In the genomic region with DNA sequence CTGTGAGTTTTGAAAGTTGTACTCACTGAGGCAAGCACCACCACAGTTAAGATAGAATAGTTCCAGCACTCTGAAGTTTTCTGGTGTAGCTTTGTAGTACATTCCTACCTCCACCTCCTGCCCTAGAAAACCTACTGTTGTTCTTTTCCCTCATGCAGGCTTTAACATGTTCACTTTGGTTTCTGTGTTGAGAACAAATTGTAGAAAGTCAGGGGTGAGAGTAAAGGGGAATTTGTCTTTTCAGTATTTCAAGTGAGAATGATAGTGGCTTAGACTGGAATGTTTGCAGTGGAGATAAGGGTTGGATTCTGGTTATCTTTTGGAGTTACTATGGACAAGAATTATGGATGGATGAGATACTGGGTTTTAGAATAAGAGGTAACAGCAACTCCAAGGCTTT, we compare ENCODE assay signal across 22 cellular contexts.
A peak's percentile ranks its signal among the peaks of the same experiment; 100 is the strongest.
DNase-seq lines count a peak whose midpoint lies in the region; ATAC-seq and TF ChIP-seq lines count a peak whose summit lies in the region.
"Had no signal": no experiment of that assay in that cellular context is flagged by ENCODE, and none has a peak within 500 bp of the region (broad histone marks: within the 10 kb centered on the region; RNA-seq: fewer than 3 reads in every experiment).

No MANE protein-coding gene starts in this region.

- peaks cover 0 to 59% (median 28%) of the 10 kb centered on the region in 5 donors for H3K36me3 Mint-ChIP-seq in naive thymus-derived CD4-positive, alpha-beta T cell

- peaks cover 22 to 56% (median 50%) of the 10 kb centered on the region in 7 donors for H3K4me1 Mint-ChIP-seq in naive thymus-derived CD4-positive, alpha-beta T cell

- POLR2A ChIA-PET in A673 (lab: Charles Lee; ENCODE audit: low non-redundant PET) = no interaction called here
- POLR2A ChIA-PET in HEK293 (lab: Yijun Ruan, JAX) = no interaction called here
- POLR2A ChIA-PET in naive thymus-derived CD4-positive, alpha-beta T cell (lab: Charles Lee) = no interaction called here

- TF ChIP-seq CTCF in A673 (conservative IDR thresholded peaks at IDR 0.05; ENCODE audit: low read depth, low read length) (no peak), HEK293 (tag by site-specific recombination; IDR thresholded peaks at IDR 0.05) (no peak), choroid plexus epithelial cell (conservative IDR thresholded peaks at IDR 0.05; ENCODE audit: low read depth, low read length) (no peak)

- peaks cover under 1% of the 10 kb centered on the region for H3K36me3 ChIP-seq in A673 (ENCODE audit: insufficient read depth, low read length, poor library complexity, severe bottlenecking)
- H3K36me3 ChIP-seq in HEK293 (ENCODE audit: control insufficient read depth in 2 of 2, insufficient read depth in 1 of 2, low read length in 2 of 2) = peaks cover 20 to 40% of the 10 kb centered on the region in 2 experiments
- H3K36me3 ChIP-seq in naive thymus-derived CD4-positive, alpha-beta T cell (ENCODE audit: control insufficient read depth in 2 of 3, insufficient read depth in 3 of 3, low read length in 3 of 3) = peaks cover 0 to 12% (median 3%) of the 10 kb centered on the region in 3 experiments

- H3K4me3 ChIP-seq in A673 (ENCODE audit: low read depth, low read length, poor library complexity, severe bottlenecking) (no peak overlapping the region), HEK293 (ENCODE audit: low read depth, low read length) (no peak overlapping the region), choroid plexus epithelial cell (ENCODE audit: low read depth, low read length) (no peak overlapping the region)
- H3K4me3 ChIP-seq in naive thymus-derived CD4-positive, alpha-beta T cell (ENCODE audit: low read length) = no peak overlapping the region

- DNase-seq in A673 (ENCODE audit: low spot score) = no peak
- peak; percentile 57 for DNase-seq in choroid plexus epithelial cell (ENCODE audit: low read depth)
- no peak for DNase-seq in naive thymus-derived CD4-positive, alpha-beta T cell
- DNase-seq: activated CD8-positive, alpha-beta memory T cell treated with anti-CD3 and anti-CD28 coated beads for 24 hours; activated effector memory CD4-positive, alpha-beta T cell treated with Interleukin-2 at 50 U/mL for 16 hours; anterior cingulate cortex; Calu3; cortex of kidney; kidney; NCI-H187 treated with DMSO at 0.1 percent for 48 hours; NCI-H446; nucleus accumbens; stimulated activated CD4-positive, alpha-beta T cell treated with anti-CD3 and anti-CD28 coated beads, Interleukin-1b, Interleukin-23, amount 100 ng/mL, for 48 hours; substantia nigra; T-cell had no signal

- peak overlapping the region in 8 of 9 donors; percentile 5 to 76 (median 26) for H3K27ac Mint-ChIP-seq in naive thymus-derived CD4-positive, alpha-beta T cell
- H3K27ac Mint-ChIP-seq: memory B cell had no signal

- CTCF ChIA-PET in A673 (lab: Charles Lee) (no interaction called here), HEK293 (lab: Yijun Ruan, JAX) (no interaction called here)
- CTCF ChIA-PET in naive thymus-derived CD4-positive, alpha-beta T cell (lab: Charles Lee) = no interaction called here

- no peaks in the 10 kb centered on the region for H3K27me3 ChIP-seq in A673 (replicated peaks; ENCODE audit: insufficient read depth, low read depth, low read length, poor library complexity)
- H3K27me3 ChIP-seq in naive thymus-derived CD4-positive, alpha-beta T cell (ENCODE audit: control insufficient read depth in 2 of 2, insufficient read depth in 2 of 2, low read length in 2 of 2) = no peaks in the 10 kb centered on the region

- H3K4me1 ChIP-seq in A673 (ENCODE audit: insufficient read depth, low read length, poor library complexity, severe bottlenecking) (peaks cover 10% of the 10 kb centered on the region), HEK293 (ENCODE audit: control insufficient read depth, insufficient read depth, low read length) (no peaks in the 10 kb centered on the region)
- H3K4me1 ChIP-seq in naive thymus-derived CD4-positive, alpha-beta T cell (ENCODE audit: control insufficient read depth in 2 of 2, insufficient read depth in 2 of 2, low read length in 2 of 2) = no peaks in the 10 kb centered on the region

- no peak overlapping the region for H3K4me3 Mint-ChIP-seq in naive thymus-derived CD4-positive, alpha-beta T cell
- H3K4me3 Mint-ChIP-seq: memory B cell, T-cell had no signal

- H3K27ac ChIP-seq in A673 (ENCODE audit: low read depth, low read length, poor library complexity, severe bottlenecking) (peak overlapping the region; percentile 41), HEK293 (ENCODE audit: extremely low read depth, low read depth, low read length) (no peak overlapping the region)
- no peak overlapping the region for H3K27ac ChIP-seq in naive thymus-derived CD4-positive, alpha-beta T cell (ENCODE audit: low read depth, low read length)

- H3K9me3 Mint-ChIP-seq in naive thymus-derived CD4-positive, alpha-beta T cell = no peaks in the 10 kb centered on the region
- H3K9me3 Mint-ChIP-seq: memory B cell, T-cell had no signal

- no peaks in the 10 kb centered on the region for H3K27me3 Mint-ChIP-seq in naive thymus-derived CD4-positive, alpha-beta T cell
- H3K27me3 Mint-ChIP-seq: memory B cell, T-cell had no signal

- intact Hi-C loops in A673 (cut with micrococcal nuclease; ENCODE audit: unreplicated experiment) = loop anchor here (5.0 kb wide), 1 partner anchor 136 kb away; no protein-coding TSS in a partner anchor
- intact Hi-C loops in naive thymus-derived CD4-positive, alpha-beta T cell (cut with micrococcal nuclease) = no loop called here

- H3K9me3 ChIP-seq in A673 (ENCODE audit: low read depth, low read length, poor library complexity, severe bottlenecking) = no peaks in the 10 kb centered on the region
- H3K9me3 ChIP-seq in HEK293 (ENCODE audit: control insufficient read depth, insufficient read depth, low read depth, low read length) = no peaks in the 10 kb centered on the region
- no peaks in the 10 kb centered on the region for H3K9me3 ChIP-seq in naive thymus-derived CD4-positive, alpha-beta T cell (ENCODE audit: control insufficient read depth in 2 of 3, low read length in 3 of 3)

- BruUV-seq in A673 (replicated peaks; lab: Mats Ljungman, UMichigan) = no TSS peak

- no peak for ATAC-seq in naive thymus-derived CD4-positive, alpha-beta T cell
- ATAC-seq in HG03097 (IDR thresholded peaks at IDR 0.05; ENCODE audit: low FRiP score, unreplicated experiment) (no peak), HG02571 (IDR thresholded peaks at IDR 0.05; ENCODE audit: unreplicated experiment) (no peak), GM18861 (IDR thresholded peaks at IDR 0.05; ENCODE audit: unreplicated experiment) (no peak), HG03354 (IDR thresholded peaks at IDR 0.05; ENCODE audit: poor library complexity, severe bottlenecking, unreplicated experiment) (no peak)
- ATAC-seq: sciatic nerve, T-cell had no signal

TF ChIP-seq in HEK293, 187 proteins besides CTCF, POLR2A, EP300 and RAD21:
- no peak for TF ChIP-seq ZNF311 (tag by site-specific recombination; IDR thresholded peaks at IDR 0.05; ENCODE audit: borderline replicate concordance)
- no peak for TF ChIP-seq ZNF704 (tag by site-specific recombination; IDR thresholded peaks at IDR 0.05)
- peak; percentile 44 for TF ChIP-seq PRDM1 (tag by site-specific recombination; IDR thresholded peaks at IDR 0.05)
- TF ChIP-seq ZNF221 (tag by site-specific recombination; IDR thresholded peaks at IDR 0.05; ENCODE audit: borderline replicate concordance) = no peak
- TF ChIP-seq ZNF266 (tag by site-specific recombination; IDR thresholded peaks at IDR 0.05; ENCODE audit: low read depth) = no peak
- TF ChIP-seq ZNF2 (tag by site-specific recombination; IDR thresholded peaks at IDR 0.05) = no peak
- no peak for TF ChIP-seq ZNF121 (tag by site-specific recombination; IDR thresholded peaks at IDR 0.05)
- no peak for TF ChIP-seq HIC1 (tag by site-specific recombination; IDR thresholded peaks at IDR 0.05)
TF ChIP-seq in HEK293: peak in this region for 1.
